In the genomic region with DNA sequence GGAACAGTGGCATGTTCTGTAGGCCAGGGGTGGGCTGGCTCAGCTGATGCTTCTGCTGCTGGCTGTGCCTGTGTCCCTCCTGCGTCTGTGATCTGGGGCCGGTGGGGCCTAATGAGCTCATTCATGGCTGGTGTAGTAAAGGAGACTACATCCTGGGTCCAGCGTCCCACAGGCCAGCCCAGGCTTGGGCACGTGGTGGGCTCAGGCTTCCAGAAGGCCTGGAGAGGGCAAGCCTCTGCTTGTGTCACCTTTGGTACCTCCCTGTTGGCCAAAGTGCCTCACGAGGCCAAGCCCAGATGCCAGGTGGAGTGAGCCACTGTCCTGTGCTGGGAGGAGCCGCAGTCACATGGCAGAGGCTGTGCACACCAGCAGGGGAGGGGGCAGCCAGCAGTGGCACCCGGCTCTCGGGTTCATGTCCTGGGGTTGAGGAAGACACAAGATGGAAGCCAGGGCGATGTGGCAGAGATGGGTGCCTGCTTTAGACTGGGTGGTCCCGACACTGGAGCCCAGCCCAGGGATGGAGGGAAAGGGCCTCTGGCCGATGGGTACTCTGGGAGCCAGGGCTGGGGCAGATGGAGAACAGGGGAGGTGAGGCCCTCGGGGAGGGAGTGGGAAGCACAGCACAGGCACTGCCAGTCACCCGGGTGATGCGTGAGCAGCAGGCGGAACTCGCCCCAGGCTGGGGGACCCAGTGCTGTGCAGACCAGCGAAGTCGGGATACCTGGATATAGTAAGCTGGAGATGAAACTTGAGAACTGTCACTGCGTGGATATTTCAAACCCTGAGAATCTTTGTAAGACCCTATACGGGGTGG, we compare ENCODE assay signal across 9 cellular contexts. TPM values are rescaled to one million over a fixed set of nuclear protein-coding genes. Genes with fewer than 3 reads are reported as not detected.
A peak's percentile ranks its signal among the peaks of the same experiment; 100 is the strongest.
DNase-seq lines count a peak whose midpoint lies in the region; ATAC-seq, FAIRE-seq and TF ChIP-seq lines count a peak whose summit lies in the region.
"Not testable (repeated sequence)": the region's sequence is repeated elsewhere in the genome, so short reads cannot be mapped to it uniquely, and the experiment has no call there.
"Had no signal": no experiment of that assay in that cellular context is flagged by ENCODE, and none has a peak within 500 bp of the region (broad histone marks: within the 10 kb centered on the region; RNA-seq: fewer than 3 reads in every experiment).

No MANE protein-coding gene starts in this region.

- not testable (repeated sequence) for H3K27ac Mint-ChIP-seq in CD14-positive monocyte; WTC11; natural killer cell treated with Interleukin-12 subunit alpha and Interleukin-12 subunit beta and Interleukin-15 and Interleukin-18, amount 100 ng/mL, for 72 hours; type B pancreatic cell
- H3K27ac Mint-ChIP-seq in activated naive CD4-positive, alpha-beta T cell treated with anti-CD3 and anti-CD28 coated beads, Interleukin-2, amount 10 ng/mL, durations not matched to agents 7 days and 5 days: peak overlapping the region; percentile 11

- H4K5ac ChIP-seq in H1 (ENCODE audit: insufficient read length, low read depth, low read length): not testable (repeated sequence)

- H3K9me3 Mint-ChIP-seq in CD14-positive monocyte; WTC11; activated naive CD4-positive, alpha-beta T cell treated with anti-CD3 and anti-CD28 coated beads, Interleukin-2, amount 10 ng/mL, durations not matched to agents 7 days and 5 days; natural killer cell treated with Interleukin-12 subunit alpha and Interleukin-12 subunit beta and Interleukin-15 and Interleukin-18, amount 100 ng/mL, for 72 hours; type B pancreatic cell: not testable (repeated sequence)

- not testable (repeated sequence) for H3K27me3 ChIP-seq in H1 (replicated peaks in 1 of 4; ENCODE audit: control insufficient read depth in 3 of 4, extremely low read depth in 1 of 4, insufficient read depth in 3 of 4, low read length in 3 of 4); prostate gland (replicated peaks; ENCODE audit: insufficient read depth)

- 81% methylated on average over 16 of the region's 20 CpGs; no CpG with 5 or more reads in 1 of the 2 experiments for WGBS in H1 (ENCODE audit: extremely low coverage in 1 of 2, insufficient coverage in 1 of 2, insufficient read length in 1 of 2, insufficient replicate concordance in 2 of 2, low coverage in 1 of 2, low lambda C conversion rate in 2 of 2, missing lambda C conversion rate in 1 of 2), 2 experiments
- 70% methylated on average over 18 of the region's 20 CpGs for WGBS in prostate gland

- not testable (repeated sequence) for TF ChIP-seq EP300 in H1 (IDR thresholded peaks at IDR 0.05; ENCODE audit: borderline replicate concordance in 1 of 2, low read depth in 2 of 2, low read length in 2 of 2)

- not testable (repeated sequence) for H3K79me2 ChIP-seq in H1 (ENCODE audit: control insufficient read depth in 1 of 2, insufficient read depth in 2 of 2, low read length in 2 of 2)

- H3K79me1 ChIP-seq in H1 (ENCODE audit: low read depth, low read length): not testable (repeated sequence)

- DNase-seq in CD14-positive monocyte (ENCODE audit: low spot score) (peak; percentile 34), WTC11 (ENCODE audit: low spot score) (peak; percentile 6), H1 (ENCODE audit: low read depth in 1 of 2, low spot score in 2 of 2) (peak in 1 of 2 experiments; percentile 42), left lobe of liver (ENCODE audit: low spot score) (peak; percentile 66), prostate gland (ENCODE audit: low spot score) (peak; percentile 2), type B pancreatic cell (ENCODE audit: extremely low spot score, unreplicated experiment) (peak; percentile 64)
- DNase-seq in activated naive CD4-positive, alpha-beta T cell treated with anti-CD3 and anti-CD28 coated beads, Interleukin-2, amount 10 ng/mL, durations not matched to agents 7 days and 5 days: peak; percentile 19
- peak; percentile 13 for DNase-seq in natural killer cell treated with Interleukin-12 subunit alpha and Interleukin-12 subunit beta and Interleukin-15 and Interleukin-18, amount 100 ng/mL, for 72 hours (ENCODE audit: low spot score)

- not testable (repeated sequence) for TF ChIP-seq RAD21 in H1 (IDR thresholded peaks at IDR 0.05 in 1 of 2, conservative IDR thresholded peaks at IDR 0.05 in 1 of 2; ENCODE audit: low read depth in 2 of 2, low read length in 2 of 2)

- not testable (repeated sequence) for H2BK15ac ChIP-seq in H1 (ENCODE audit: low read length)

- H2BK20ac ChIP-seq in H1 (ENCODE audit: low read length): not testable (repeated sequence)

- not testable (repeated sequence) for H3K14ac ChIP-seq in H1 (ENCODE audit: insufficient read length)

- not testable (repeated sequence) for H3K4me1 Mint-ChIP-seq in CD14-positive monocyte; WTC11; activated naive CD4-positive, alpha-beta T cell treated with anti-CD3 and anti-CD28 coated beads, Interleukin-2, amount 10 ng/mL, durations not matched to agents 7 days and 5 days; natural killer cell treated with Interleukin-12 subunit alpha and Interleukin-12 subunit beta and Interleukin-15 and Interleukin-18, amount 100 ng/mL, for 72 hours (ENCODE audit: low read depth in 2 of 2); type B pancreatic cell (ENCODE audit: unreplicated experiment)

- not testable (repeated sequence) for H3K4me3 ChIP-seq in H1 (ENCODE audit: extremely low read depth in 1 of 4, insufficient read depth in 2 of 4, low read depth in 3 of 4, low read length in 4 of 4); prostate gland

- not testable (repeated sequence) for H3K4me1 ChIP-seq in H1 (replicated peaks in 1 of 4; ENCODE audit: control insufficient read depth in 3 of 4, insufficient read depth in 4 of 4, low read length in 3 of 4); prostate gland (replicated peaks)

- H3K9ac ChIP-seq in H1 (replicated peaks in 1 of 4; ENCODE audit: extremely low read depth in 1 of 4, low read depth in 3 of 4, low read length in 3 of 4): not testable (repeated sequence)

- TF ChIP-seq POLR2A in H1 (IDR thresholded peaks at IDR 0.05; ENCODE audit: control extremely low read depth in 1 of 2, low read depth in 2 of 2, low read length in 2 of 2); prostate gland (IDR thresholded peaks at IDR 0.05): not testable (repeated sequence)

- not testable (repeated sequence) for H3K4ac ChIP-seq in H1 (replicated peaks; ENCODE audit: insufficient read length, low read depth, low read length)

- H2AK5ac ChIP-seq in H1 (ENCODE audit: low read depth, low read length): not testable (repeated sequence)

- H2BK5ac ChIP-seq in H1 (ENCODE audit: low read depth, low read length): not testable (repeated sequence)

- not testable (repeated sequence) for H3K23me2 ChIP-seq in H1 (ENCODE audit: low read depth, low read length)

- POLR2A ChIA-PET in WTC11 (lab: Charles Lee); H1 (lab: Charles Lee; ENCODE audit: partially characterized antibody): not testable (repeated sequence)

- not testable (repeated sequence) for H3K4me2 ChIP-seq in H1 (ENCODE audit: insufficient read depth in 1 of 2, low read depth in 2 of 2, low read length in 2 of 2)

- not testable (repeated sequence) for H4K91ac ChIP-seq in H1 (replicated peaks; ENCODE audit: insufficient read length, low read length)

- TF ChIP-seq CTCF in CD14-positive monocyte (IDR thresholded peaks at IDR 0.05); WTC11 (IDR thresholded peaks at IDR 0.05); H1 (IDR thresholded peaks at IDR 0.05; ENCODE audit: control extremely low read depth in 1 of 3, insufficient read depth in 1 of 3, low read depth in 1 of 3, low read length in 3 of 3); prostate gland (IDR thresholded peaks at IDR 0.05); type B pancreatic cell (conservative IDR thresholded peaks at IDR 0.05): not testable (repeated sequence)

- H2BK120ac ChIP-seq in H1 (replicated peaks; ENCODE audit: low read depth, low read length): not testable (repeated sequence)

- not testable (repeated sequence) for H3K36me3 Mint-ChIP-seq in CD14-positive monocyte; WTC11; activated naive CD4-positive, alpha-beta T cell treated with anti-CD3 and anti-CD28 coated beads, Interleukin-2, amount 10 ng/mL, durations not matched to agents 7 days and 5 days; natural killer cell treated with Interleukin-12 subunit alpha and Interleukin-12 subunit beta and Interleukin-15 and Interleukin-18, amount 100 ng/mL, for 72 hours; type B pancreatic cell

- H2AFZ ChIP-seq in H1 (ENCODE audit: low read length): not testable (repeated sequence)

- not testable (repeated sequence) for H3K18ac ChIP-seq in H1 (ENCODE audit: extremely low read depth, low read length)

- not testable (repeated sequence) for ATAC-seq in WTC11; natural killer cell treated with Interleukin-12 subunit alpha and Interleukin-12 subunit beta and Interleukin-15 and Interleukin-18, amount 100 ng/mL, for 72 hours
- ATAC-seq in left lobe of liver: peak; percentile 44

- H4K20me1 ChIP-seq in H1 (replicated peaks in 1 of 2; ENCODE audit: control insufficient read depth in 1 of 2, insufficient read depth in 2 of 2, low read length in 2 of 2): not testable (repeated sequence)

- H4K8ac ChIP-seq in H1 (ENCODE audit: extremely low read depth, insufficient read depth, low read length): not testable (repeated sequence)

- intact Hi-C loops in CD14-positive monocyte (cut with micrococcal nuclease); prostate gland (cut with DNase I): not testable (repeated sequence)

- H3K4me3 Mint-ChIP-seq in CD14-positive monocyte; WTC11; activated naive CD4-positive, alpha-beta T cell treated with anti-CD3 and anti-CD28 coated beads, Interleukin-2, amount 10 ng/mL, durations not matched to agents 7 days and 5 days; natural killer cell treated with Interleukin-12 subunit alpha and Interleukin-12 subunit beta and Interleukin-15 and Interleukin-18, amount 100 ng/mL, for 72 hours; type B pancreatic cell: not testable (repeated sequence)

- not testable (repeated sequence) for H2BK12ac ChIP-seq in H1 (ENCODE audit: low read depth, low read length)

- CTCF ChIA-PET in WTC11 (lab: Charles Lee): interaction anchor here (0.5 to 0.9 kb wide), 2 partner anchors 154 to 259 kb away, joined by 3 read pairs; no protein-coding TSS in a partner anchor
- CTCF ChIA-PET in activated naive CD4-positive, alpha-beta T cell treated with anti-CD3 and anti-CD28 coated beads, Interleukin-2, amount 10 ng/mL, durations not matched to agents 7 days and 5 days (lab: Charles Lee): interaction anchor here (1.5 kb wide), 1 partner anchor 107 kb away, joined by 4 read pairs; no protein-coding TSS in a partner anchor
- CTCF ChIA-PET in H1 (lab: Charles Lee; ENCODE audit: partially characterized antibody): interaction anchor here (0.8 to 1.9 kb wide), 2 partner anchors 26 to 76 kb away, joined by 3 to 5 read pairs; no protein-coding TSS in a partner anchor

- not testable (repeated sequence) for H3K23ac ChIP-seq in H1 (ENCODE audit: insufficient read length)

- not testable (repeated sequence) for H3K9me3 ChIP-seq in H1 (ENCODE audit: insufficient read depth in 2 of 2, low read depth in 1 of 2, low read length in 1 of 2); prostate gland

- H3K27ac ChIP-seq in H1 (ENCODE audit: low read depth, low read length); prostate gland: not testable (repeated sequence)

- H3K56ac ChIP-seq in H1 (replicated peaks; ENCODE audit: insufficient read length, low read depth, low read length): not testable (repeated sequence)

- H3K27me3 Mint-ChIP-seq in CD14-positive monocyte (ENCODE audit: low read depth in 3 of 3); WTC11 (ENCODE audit: low read depth); activated naive CD4-positive, alpha-beta T cell treated with anti-CD3 and anti-CD28 coated beads, Interleukin-2, amount 10 ng/mL, durations not matched to agents 7 days and 5 days; natural killer cell treated with Interleukin-12 subunit alpha and Interleukin-12 subunit beta and Interleukin-15 and Interleukin-18, amount 100 ng/mL, for 72 hours; type B pancreatic cell: not testable (repeated sequence)

- H3K36me3 ChIP-seq in H1 (ENCODE audit: control insufficient read depth in 2 of 4, insufficient read depth in 4 of 4, low read length in 3 of 4); prostate gland: not testable (repeated sequence)

- peak; percentile 24 for FAIRE-seq in H1 (lab: Jason Lieb, UNC)

RNA-seq across cellular contexts. Expression of a gene that starts 8.4 kb away (rescaled TPM):
- polyA plus RNA-seq in CD14-positive monocyte: 10 to 100 TPM; 56.3 to 62.8 TPM
- 61.9 to 68.5 TPM (median 63.6 TPM) in 3 replicates for total RNA-seq in WTC11 (2021)
- total RNA-seq in H1 (2021; fragmentation: NEBNext Ultra II Directional; extraction: Animal tissue kit (Norgen Biotek cat#: 25700)): 41.9 and 43.6 TPM in 2 replicates
- 72.6 and 93.5 TPM in 2 replicates for polyA plus RNA-seq in H1 (2011; rRNA removed)
- 82.8 TPM for polyA plus RNA-seq in H1 (2011; cell fraction: cytosol; rRNA removed)
- polyA plus RNA-seq in H1 (2011; cell fraction: nucleus; rRNA removed): 56.9 TPM
- polyA plus RNA-seq in H1 (2012, experiment 1 of 2): 26.0 to 54.5 TPM (median 49.4 TPM) in 4 replicates
- polyA plus RNA-seq in H1 (2012, experiment 2 of 2): 59.2 TPM
- polyA plus RNA-seq in H1 (2013, experiment 1 of 2): 26.6 TPM
- polyA plus RNA-seq in H1 (2013, experiment 2 of 2): 25.1 TPM
- polyA minus RNA-seq in H1 (2011; rRNA and poly(A)+ RNA removed): 12.0 and 15.2 TPM in 2 replicates
- polyA minus RNA-seq in H1 (2011; cell fraction: cytosol; rRNA and poly(A)+ RNA removed): 18.9 TPM
- polyA minus RNA-seq in H1 (2011; cell fraction: nucleus; rRNA and poly(A)+ RNA removed): 16.5 TPM
- 60.2 TPM for total RNA-seq in left lobe of liver
- 10 to 100 TPM; 18.7 to 27.2 TPM for total RNA-seq in natural killer cell treated with Interleukin-12 subunit alpha and Interleukin-12 subunit beta and Interleukin-15 and Interleukin-18, amount 100 ng/mL, for 72 hours
- 100 to 1,000 TPM; 101 to 109 TPM for total RNA-seq in prostate gland
- 35.9 and 46.6 TPM in 2 replicates for total RNA-seq in type B pancreatic cell (ENCODE audit: low replicate concordance)

RNA-seq across cellular contexts. Expression of a gene that starts 43.3 kb away (rescaled TPM):
- polyA plus RNA-seq in CD14-positive monocyte (not detected), H1 (2011; rRNA removed) (41.3 and 51.5 TPM in 2 replicates)
- total RNA-seq in WTC11 (2021) (23.0 to 27.0 TPM (median 25.0 TPM) in 3 replicates), left lobe of liver (10.9 TPM), prostate gland (1 to 10 TPM; 4.4 to 6.0 TPM), type B pancreatic cell (ENCODE audit: low replicate concordance) (9.0 and 12.8 TPM in 2 replicates)
- 21.8 and 22.5 TPM in 2 replicates for total RNA-seq in H1 (2021; fragmentation: NEBNext Ultra II Directional; extraction: Animal tissue kit (Norgen Biotek cat#: 25700))
- polyA plus RNA-seq in H1 (2011; cell fraction: cytosol; rRNA removed): 24.6 TPM
- 24.0 TPM for polyA plus RNA-seq in H1 (2011; cell fraction: nucleus; rRNA removed)
- 11.0 to 25.6 TPM (median 23.1 TPM) in 4 replicates for polyA plus RNA-seq in H1 (2012, experiment 1 of 2)
- 19.1 TPM for polyA plus RNA-seq in H1 (2012, experiment 2 of 2)
- 30.2 TPM for polyA plus RNA-seq in H1 (2013, experiment 1 of 2)
- 29.2 TPM for polyA plus RNA-seq in H1 (2013, experiment 2 of 2)
- 10.5 and 13.6 TPM in 2 replicates for polyA minus RNA-seq in H1 (2011; rRNA and poly(A)+ RNA removed)
- polyA minus RNA-seq in H1 (2011; cell fraction: cytosol; rRNA and poly(A)+ RNA removed): 23.1 TPM
- polyA minus RNA-seq in H1 (2011; cell fraction: nucleus; rRNA and poly(A)+ RNA removed): 9.8 TPM
- under 1 TPM; 0.48 to 0.78 TPM for total RNA-seq in natural killer cell treated with Interleukin-12 subunit alpha and Interleukin-12 subunit beta and Interleukin-15 and Interleukin-18, amount 100 ng/mL, for 72 hours
- total RNA-seq: GM23248 had no signal
